ENCODE assay signal across 18 cellular contexts in genomic region chr20:36632487-36633284, GRCh38. TPM values are rescaled to one million over a fixed set of nuclear protein-coding genes. Genes with fewer than 3 reads are reported as not detected.
DNase-seq lines count a peak whose midpoint lies in the region; ATAC-seq and TF ChIP-seq lines count a peak whose summit lies in the region.
"Had no signal": no experiment of that assay in that cellular context is flagged by ENCODE, and none has a peak within 500 bp of the region (broad histone marks: within the 10 kb centered on the region; RNA-seq: fewer than 3 reads in every experiment).

No MANE protein-coding gene starts in this region.

- H3K9me2 ChIP-seq in GM23248 (ENCODE audit: insufficient read depth) = no peaks in the 10 kb centered on the region

- CTCF ChIA-PET in activated CD4-positive, alpha-beta T cell treated with anti-CD3 and anti-CD28 coated beads for 36 hours (lab: Charles Lee) = interaction anchor here (0.6 to 1.0 kb wide), 3 partner anchors 12 to 243 kb away, joined by 3 to 4 read pairs (median 3); no protein-coding TSS in a partner anchor

- ATAC-seq in activated CD4-positive, alpha-beta T cell treated with anti-CD3 and anti-CD28 coated beads for 36 hours = no peak
- no peak for ATAC-seq in effector memory CD8-positive, alpha-beta T cell (replicated peaks)
- ATAC-seq: PC-3 had no signal

- no peak overlapping the region for H3K27ac ChIP-seq in GM23248
- H3K27ac ChIP-seq: A549, colonic mucosa, left ventricle myocardium inferior, VCaP had no signal

- intact Hi-C loops in activated CD4-positive, alpha-beta T cell treated with anti-CD3 and anti-CD28 coated beads for 36 hours (cut with DNase I, micrococcal nuclease) = no loop called here

- H3K9me3 ChIP-seq in GM23248 (ENCODE audit: low read depth) = no peaks in the 10 kb centered on the region
- H3K9me3 ChIP-seq: A549, colonic mucosa, left ventricle myocardium inferior had no signal

- peak; percentile 33 for TF ChIP-seq CTCF in nephron progenitor cell (IDR thresholded peaks at IDR 0.05)

- POLR2A ChIA-PET in activated CD4-positive, alpha-beta T cell treated with anti-CD3 and anti-CD28 coated beads for 36 hours (lab: Charles Lee) = no interaction called here

- H3K4me1 Mint-ChIP-seq in activated CD4-positive, alpha-beta T cell treated with anti-CD3 and anti-CD28 coated beads for 36 hours = peaks cover 36% of the 10 kb centered on the region
- H3K4me1 Mint-ChIP-seq in effector memory CD8-positive, alpha-beta T cell (ENCODE audit: low read depth in 2 of 2) = peaks cover 36 to 44% of the 10 kb centered on the region in 2 donors
- H3K4me1 Mint-ChIP-seq in nephron progenitor cell = peaks cover 8% of the 10 kb centered on the region

- DNase-seq in activated CD4-positive, alpha-beta T cell treated with anti-CD3 and anti-CD28 coated beads for 36 hours = no peak
- DNase-seq in activated CD4-positive, alpha-beta T cell treated with anti-CD3 and anti-CD28 coated beads for 48 hours = no peak
- DNase-seq in RPMI8226 (peak; percentile 21), nephron progenitor cell (peak; percentile 28), GM23248 (no peak), AG20443 (ENCODE audit: low spot score) (no peak), NCI-H1092 treated with DMSO at 0.1 percent for 48 hours (lab: John Stamatoyannopoulos, UW) (no peak)
- DNase-seq in effector memory CD8-positive, alpha-beta T cell = no peak
- DNase-seq: anterior cingulate cortex, colonic mucosa, GDM1, left ventricle myocardium inferior, NCI-H2029 treated with DMSO at 0.1 percent for 48 hours, NCI-H524, PC-3, retina had no signal

- no peaks in the 10 kb centered on the region for H3K36me3 ChIP-seq in GM23248 (ENCODE audit: low read depth)
- H3K36me3 ChIP-seq: colonic mucosa, left ventricle myocardium inferior had no signal

- H3K9me3 Mint-ChIP-seq in activated CD4-positive, alpha-beta T cell treated with anti-CD3 and anti-CD28 coated beads for 36 hours (ENCODE audit: low read depth) = no peaks in the 10 kb centered on the region
- no peaks in the 10 kb centered on the region for H3K9me3 Mint-ChIP-seq in effector memory CD8-positive, alpha-beta T cell
- H3K9me3 Mint-ChIP-seq in nephron progenitor cell = no peaks in the 10 kb centered on the region

- peak overlapping the region; percentile 75 for H3K27ac Mint-ChIP-seq in activated CD4-positive, alpha-beta T cell treated with anti-CD3 and anti-CD28 coated beads for 36 hours
- H3K27ac Mint-ChIP-seq in effector memory CD8-positive, alpha-beta T cell = peak overlapping the region; percentile 96 to 98
- no peak overlapping the region for H3K27ac Mint-ChIP-seq in nephron progenitor cell

- WGBS in GM23248 (ENCODE audit: low coverage in 1 of 2, low lambda C conversion rate in 2 of 2, missing lambda C conversion rate in 2 of 2), 2 experiments = 77% methylated on average over 13 to 14 of the region's 14 CpGs

- H4K20me1 ChIP-seq in GM23248 (ENCODE audit: insufficient read depth) = no peaks in the 10 kb centered on the region

- no peak overlapping the region for H3K4me2 ChIP-seq in GM23248 (ENCODE audit: unreplicated experiment)
- H3K4me2 ChIP-seq: A549 had no signal

- H3F3A ChIP-seq in GM23248 (ENCODE audit: insufficient read depth) = no peaks in the 10 kb centered on the region

- H3K27me3 Mint-ChIP-seq in activated CD4-positive, alpha-beta T cell treated with anti-CD3 and anti-CD28 coated beads for 36 hours = no peaks in the 10 kb centered on the region
- H3K27me3 Mint-ChIP-seq in effector memory CD8-positive, alpha-beta T cell = no peaks in the 10 kb centered on the region
- H3K27me3 Mint-ChIP-seq in nephron progenitor cell (ENCODE audit: low read depth, poor library complexity) = no peaks in the 10 kb centered on the region

- no peak overlapping the region for H3K9ac ChIP-seq in GM23248

- no peaks in the 10 kb centered on the region for H3K79me2 ChIP-seq in GM23248 (ENCODE audit: insufficient read depth)

- H3K36me3 Mint-ChIP-seq in activated CD4-positive, alpha-beta T cell treated with anti-CD3 and anti-CD28 coated beads for 36 hours (ENCODE audit: low read depth) = peaks cover 45% of the 10 kb centered on the region
- H3K36me3 Mint-ChIP-seq in effector memory CD8-positive, alpha-beta T cell (ENCODE audit: insufficient read depth) = peaks cover 84% of the 10 kb centered on the region
- H3K36me3 Mint-ChIP-seq in nephron progenitor cell (ENCODE audit: low read depth) = no peaks in the 10 kb centered on the region

- H3K4me3 ChIP-seq in GM23248 = no peak overlapping the region
- H3K4me3 ChIP-seq: A549, colonic mucosa, left ventricle myocardium inferior had no signal

- H2AFZ ChIP-seq in GM23248 = no peak overlapping the region

- no peaks in the 10 kb centered on the region for H3K27me3 ChIP-seq in GM23248 (replicated peaks; ENCODE audit: insufficient read depth)
- H3K27me3 ChIP-seq: colonic mucosa had no signal

- H3K4me1 ChIP-seq in GM23248 (ENCODE audit: insufficient read depth) = no peaks in the 10 kb centered on the region
- H3K4me1 ChIP-seq: A549, colonic mucosa, left ventricle myocardium inferior had no signal

- H3K4me3 Mint-ChIP-seq in activated CD4-positive, alpha-beta T cell treated with anti-CD3 and anti-CD28 coated beads for 36 hours = no peak overlapping the region
- peak overlapping the region in 1 of 2 donors; percentile 2 for H3K4me3 Mint-ChIP-seq in effector memory CD8-positive, alpha-beta T cell
- no peak overlapping the region for H3K4me3 Mint-ChIP-seq in nephron progenitor cell

- in situ Hi-C loops in GM23248 (cut with MboI) = no loop called here

RNA-seq across cellular contexts. Expression of gene SLA2, which starts 13.3 kb away (rescaled TPM):
- 10 to 100 TPM; 48.7 to 52.6 TPM for total RNA-seq in activated CD4-positive, alpha-beta T cell treated with anti-CD3 and anti-CD28 coated beads for 36 hours
- not detected in 2 replicates for total RNA-seq in GM23248 (2014; rRNA removed; shearing (Covaris generic))
- polyA plus RNA-seq in GM23248 (2016; fragmentation: Nextera tagmentation; extraction: Ambion mirVana) = not detected in 2 replicates

RNA-seq across cellular contexts. Expression of gene RAB5IF, which starts 27.1 kb away (rescaled TPM):
- 10 to 100 TPM; 71.7 to 90.2 TPM for total RNA-seq in activated CD4-positive, alpha-beta T cell treated with anti-CD3 and anti-CD28 coated beads for 36 hours
- total RNA-seq in GM23248 (2014; rRNA removed; shearing (Covaris generic)) = 115 and 134 TPM in 2 replicates
- polyA plus RNA-seq in GM23248 (2016; fragmentation: Nextera tagmentation; extraction: Ambion mirVana) = 165 and 171 TPM in 2 replicates

RNA-seq across cellular contexts. Expression of gene TGIF2, which starts 59.3 kb away (rescaled TPM):
- 10 to 100 TPM; 44.9 to 48.7 TPM for total RNA-seq in activated CD4-positive, alpha-beta T cell treated with anti-CD3 and anti-CD28 coated beads for 36 hours
- 4.9 and 9.3 TPM in 2 replicates for total RNA-seq in GM23248 (2014; rRNA removed; shearing (Covaris generic))
- polyA plus RNA-seq in GM23248 (2016; fragmentation: Nextera tagmentation; extraction: Ambion mirVana) = 6.7 and 7.0 TPM in 2 replicates

Comparison
In these comparisons a context has a peak if more than half of its experiments do, and no peak if none do; other contexts are left out.
1. DNase-seq: peak in RPMI8226 (single experiment) and nephron progenitor cell (single experiment); none in activated CD4-positive, alpha-beta T cell treated with anti-CD3 and anti-CD28 coated beads for 36 hours (single experiment), activated CD4-positive, alpha-beta T cell treated with anti-CD3 and anti-CD28 coated beads for 48 hours (single experiment), effector memory CD8-positive, alpha-beta T cell (0 of 3), GM23248 (single experiment), AG20443 (single experiment) and NCI-H1092 treated with DMSO at 0.1 percent for 48 hours (single experiment).
2. RNA of gene SLA2, which starts 13.3 kb away (total RNA-seq): 48.7 to 52.6 TPM in activated CD4-positive, alpha-beta T cell treated with anti-CD3 and anti-CD28 coated beads for 36 hours; not detected in GM23248; every median in the first group is over 10 times any median in the second.